In genomic region chr17:40530531-40530987, GRCh38 we compare ENCODE assay signal across 13 cellular contexts. TPM values are rescaled to one million over a fixed set of nuclear protein-coding genes. Genes with fewer than 3 reads are reported as not detected.
DNase-seq lines count a peak whose midpoint lies in the region; ATAC-seq and TF ChIP-seq lines count a peak whose summit lies in the region.
"Had no signal": no experiment of that assay in that cellular context is flagged by ENCODE, and none has a peak within 500 bp of the region (broad histone marks: within the 10 kb centered on the region; RNA-seq: fewer than 3 reads in every experiment).

No MANE protein-coding gene starts in this region.

- no peak for ATAC-seq in CD8-positive, alpha-beta T cell
- no peak for ATAC-seq in central memory CD8-positive, alpha-beta T cell (replicated peaks; ENCODE audit: extremely low read depth, poor library complexity, severe bottlenecking)
- ATAC-seq in sciatic nerve, result no peak
- ATAC-seq in HG02938 (IDR thresholded peaks at IDR 0.05; ENCODE audit: unreplicated experiment), result no peak

- peaks cover 3% of the 10 kb centered on the region for H3K9me3 Mint-ChIP-seq in CD8-positive, alpha-beta T cell
- H3K9me3 Mint-ChIP-seq in central memory CD8-positive, alpha-beta T cell, result no peaks in the 10 kb centered on the region

- WGBS in transverse colon (ENCODE audit: low coverage in 1 of 2), 2 donors, result 88 to 92% methylated on average over 2 to 5 of the region's 5 CpGs

- peak overlapping the region; percentile 77 for H3K4me2 ChIP-seq in OCI-LY3 (ENCODE audit: low read length)

- no peak for TF ChIP-seq POLR2A in transverse colon (IDR thresholded peaks at IDR 0.05)

- POLR2A ChIA-PET in CD8-positive, alpha-beta T cell (lab: Charles Lee), result interaction anchor here (4.4 to 26.4 kb wide), 2 partner anchors 13 to 26 kb away, joined by 28 to 755 read pairs; partner anchors contain the start of gene CCR7

- no peaks in the 10 kb centered on the region for H3K79me2 ChIP-seq in OCI-LY3 (ENCODE audit: low read length)

- H3K4me1 ChIP-seq in CD8-positive, alpha-beta T cell (ENCODE audit: insufficient read depth, low read length), result peaks cover 66% of the 10 kb centered on the region
- H3K4me1 ChIP-seq in OCI-LY3 (ENCODE audit: low read length) (peaks cover 47% of the 10 kb centered on the region), transverse colon (peaks cover 14 to 25% (median 20%) of the 10 kb centered on the region in 4 donors)

- H3K9ac ChIP-seq in OCI-LY3 (ENCODE audit: low read length), result peak overlapping the region; percentile 61

- TF ChIP-seq EP300 in transverse colon (IDR thresholded peaks at IDR 0.05; ENCODE audit: low read depth), result no peak

- DNase-seq in CD8-positive, alpha-beta T cell, result no peak
- no peak for DNase-seq in central memory CD8-positive, alpha-beta T cell (ENCODE audit: low spot score in 2 of 2)
- peak; percentile 48 for DNase-seq in sciatic nerve (ENCODE audit: low spot score)
- DNase-seq in stimulated activated CD4-positive, alpha-beta T cell treated with anti-CD3 and anti-CD28 coated beads, Interleukin-1b, Interleukin-23, amount 100 ng/mL, for 48 hours, result no peak
- no peak for DNase-seq in transverse colon
- DNase-seq: DMS 273 treated with DMSO at 0.1 percent for 48 hours, NCI-H226, RPMI8226, substantia nigra had no signal

- no peak for TF ChIP-seq CTCF in CD8-positive, alpha-beta T cell (IDR thresholded peaks at IDR 0.05)
- no peak for TF ChIP-seq CTCF in OCI-LY3 (IDR thresholded peaks at IDR 0.05; ENCODE audit: low read depth, low read length)
- no peak for TF ChIP-seq CTCF in transverse colon (IDR thresholded peaks at IDR 0.05)

- no peaks in the 10 kb centered on the region for H3K9me3 ChIP-seq in CD8-positive, alpha-beta T cell (ENCODE audit: low read length)
- peaks cover 1% of the 10 kb centered on the region; the same call in 1 of the 2 replicates for H3K9me3 ChIP-seq in OCI-LY3 (ENCODE audit: insufficient read depth, low read length)
- H3K9me3 ChIP-seq in transverse colon, result no peaks in the 10 kb centered on the region

- peak overlapping the region; percentile 78 for H3K27ac Mint-ChIP-seq in CD8-positive, alpha-beta T cell
- peak overlapping the region; percentile 94 for H3K27ac Mint-ChIP-seq in central memory CD8-positive, alpha-beta T cell (ENCODE audit: low read depth)

- no peaks in the 10 kb centered on the region for H3K36me3 Mint-ChIP-seq in CD8-positive, alpha-beta T cell
- H3K36me3 Mint-ChIP-seq in central memory CD8-positive, alpha-beta T cell (ENCODE audit: insufficient read depth), result peaks cover 15% of the 10 kb centered on the region

- no peak overlapping the region for H3K4me3 ChIP-seq in CD8-positive, alpha-beta T cell (ENCODE audit: low read depth, low read length)
- peak overlapping the region; percentile 71; the same call in 1 of the 2 replicates for H3K4me3 ChIP-seq in OCI-LY3 (ENCODE audit: low read length)
- no peak overlapping the region for H3K4me3 ChIP-seq in transverse colon
- H3K4me3 ChIP-seq: esophagus muscularis mucosa had no signal

- CTCF ChIA-PET in CD8-positive, alpha-beta T cell (lab: Charles Lee), result interaction anchor here (0.5 to 16.5 kb wide), 10 partner anchors 13 to 190 kb away, joined by 3 to 470 read pairs (median 35); partner anchors contain the start of genes CCR7, IGFBP4 and TOP2A

- peak overlapping the region; percentile 27; the same call in 1 of the 2 replicates for H2AFZ ChIP-seq in OCI-LY3 (ENCODE audit: low read depth, low read length)

- no peaks in the 10 kb centered on the region for H3K27me3 ChIP-seq in CD8-positive, alpha-beta T cell (ENCODE audit: insufficient read depth, low read length)
- H3K27me3 ChIP-seq in OCI-LY3 (ENCODE audit: low read depth, low read length) (peaks cover 3% of the 10 kb centered on the region; the same call in 1 of the 2 replicates), transverse colon (no peaks in the 10 kb centered on the region)
- H3K27me3 ChIP-seq: esophagus muscularis mucosa had no signal

- intact Hi-C loops in CD8-positive, alpha-beta T cell (cut with DNase I, micrococcal nuclease), result loop anchor here in 1 of 2 experiments (5.0 kb wide), 1 partner anchor 228 kb away; no protein-coding TSS in a partner anchor
- intact Hi-C loops in sciatic nerve (cut with DNase I) (loop anchor here (5.0 kb wide), 1 partner anchor 88 kb away; the partner anchor contains the start of gene IGFBP4), transverse colon (cut with DNase I; ENCODE audit: low total_unique reads) (loop anchor here (5.0 kb wide), 1 partner anchor 88 kb away; the partner anchor contains the start of gene IGFBP4)

- H3K27me3 Mint-ChIP-seq in CD8-positive, alpha-beta T cell (ENCODE audit: low read depth), result no peaks in the 10 kb centered on the region
- no peaks in the 10 kb centered on the region for H3K27me3 Mint-ChIP-seq in central memory CD8-positive, alpha-beta T cell

- in situ Hi-C loops in transverse colon (cut with MboI; ENCODE audit: low pct_ligation_motif_present in 1 of 4, low pct_unique_long_range_greater_than_20kb in 1 of 4, low sequenced_read_pairs in 3 of 4), result loop anchor here (5.0 to 25.0 kb wide), 4 partner anchors 88 to 166 kb away; partner anchors contain the start of genes IGFBP4 (in 3 of the 4) and GJD3 (in 2 of the 4)

- no peak overlapping the region for H3K27ac ChIP-seq in CD8-positive, alpha-beta T cell (ENCODE audit: low read depth, low read length)
- peak overlapping the region; percentile 92 for H3K27ac ChIP-seq in OCI-LY3 (ENCODE audit: low read length)
- no peak overlapping the region for H3K27ac ChIP-seq in transverse colon
- H3K27ac ChIP-seq: esophagus muscularis mucosa had no signal

- H3K36me3 ChIP-seq in CD8-positive, alpha-beta T cell (ENCODE audit: insufficient read depth, low read length), result no peaks in the 10 kb centered on the region
- peaks cover 1% of the 10 kb centered on the region for H3K36me3 ChIP-seq in OCI-LY3 (replicated peaks; ENCODE audit: low read depth, low read length)
- H3K36me3 ChIP-seq in transverse colon, result no peaks in the 10 kb centered on the region
- H3K36me3 ChIP-seq: esophagus muscularis mucosa had no signal

- H3K4me3 Mint-ChIP-seq in CD8-positive, alpha-beta T cell, result no peak overlapping the region
- peak overlapping the region; percentile 46 for H3K4me3 Mint-ChIP-seq in central memory CD8-positive, alpha-beta T cell

- H3K4me1 Mint-ChIP-seq in CD8-positive, alpha-beta T cell (ENCODE audit: low read depth), result peaks cover 68% of the 10 kb centered on the region
- H3K4me1 Mint-ChIP-seq in central memory CD8-positive, alpha-beta T cell, result peaks cover 55% of the 10 kb centered on the region

- H4K20me1 ChIP-seq in OCI-LY3 (ENCODE audit: insufficient read depth, low read length), result no peaks in the 10 kb centered on the region

RNA-seq across cellular contexts. Expression of gene TNS4, which starts 29.1 kb away (rescaled TPM):
- 1 to 10 TPM; 1.9 to 2.9 TPM for total RNA-seq in CD8-positive, alpha-beta T cell
- total RNA-seq in sciatic nerve (0.36 TPM), transverse colon (1 to 10 TPM in 3 of 4 donors, not detected in 1; 1.2 to 4.2 (median 2.5) TPM)
- total RNA-seq: esophagus muscularis mucosa, pulmonary artery endothelial cell had no signal

RNA-seq across cellular contexts. Expression of gene CCR7, which starts 34.7 kb away (rescaled TPM):
- 100 to 1,000 TPM; 196 to 199 TPM for total RNA-seq in CD8-positive, alpha-beta T cell
- total RNA-seq in sciatic nerve (1.4 TPM), transverse colon (1 to 10 TPM in 2 of 4 donors, under 1 TPM in 1, not detected in 1; 0.14 to 5.4 (median 4.9) TPM)
- total RNA-seq: pulmonary artery endothelial cell had no signal

Comparison
In these comparisons a context has a peak if more than half of its experiments do, and no peak if none do; other contexts are left out.
1. RNA of gene CCR7, which starts 34.7 kb away (total RNA-seq): 196 to 199 TPM in CD8-positive, alpha-beta T cell; 0.14 to 5.4 TPM in transverse colon and 1.4 TPM in sciatic nerve (single experiment); every median in the first group is over 10 times any median in the second.